ENCODE assay signal across 17 cellular contexts in the genomic region with DNA sequence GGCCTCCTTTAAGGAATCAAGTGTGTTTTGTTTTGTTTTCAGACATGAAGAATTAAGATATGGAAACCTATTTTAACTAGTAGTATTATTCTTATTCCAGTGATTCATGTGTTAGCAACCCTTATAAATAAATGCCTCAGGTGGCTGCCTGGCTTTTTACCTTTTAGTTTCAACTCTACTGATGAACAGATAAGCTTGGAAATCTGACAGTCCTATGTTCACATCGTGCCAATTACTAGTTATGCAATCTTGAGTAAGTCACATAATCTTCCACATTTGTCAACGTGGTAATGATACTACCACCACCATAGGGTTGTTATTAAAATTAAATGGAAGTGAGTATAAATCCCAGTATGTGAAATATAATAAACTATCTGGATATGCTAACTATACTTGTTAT.
A peak's percentile ranks its signal among the peaks of the same experiment; 100 is the strongest.
DNase-seq lines count a peak whose midpoint lies in the region; ATAC-seq, FAIRE-seq and TF ChIP-seq lines count a peak whose summit lies in the region.
"Had no signal": no experiment of that assay in that cellular context is flagged by ENCODE, and none has a peak within 500 bp of the region (broad histone marks: within the 10 kb centered on the region; RNA-seq: fewer than 3 reads in every experiment).

No MANE protein-coding gene starts in this region.

- TF ChIP-seq EP300 in stomach (IDR thresholded peaks at IDR 0.05), result no peak

- no peak overlapping the region for H2AFZ ChIP-seq in PC-9

- no TSS peak for BruUV-seq in PC-9 (replicated peaks; lab: Mats Ljungman, UMichigan)

- TF ChIP-seq POLR2A in heart left ventricle (IDR thresholded peaks at IDR 0.05), result no peak
- no peak for TF ChIP-seq POLR2A in stomach (IDR thresholded peaks at IDR 0.05)

- peaks cover 0 to 82% (median 45%) of the 10 kb centered on the region in 12 donors for H3K4me1 ChIP-seq in heart left ventricle
- H3K4me1 ChIP-seq in PC-9 (replicated peaks; ENCODE audit: insufficient read depth), result peaks cover 50% of the 10 kb centered on the region
- peaks cover 21 to 57% (median 37%) of the 10 kb centered on the region in 4 donors for H3K4me1 ChIP-seq in stomach

- intact Hi-C loops in heart left ventricle (cut with DNase I) (no loop called here), left cardiac atrium (cut with DNase I) (no loop called here), PC-9 (cut with micrococcal nuclease; ENCODE audit: unreplicated experiment) (loop anchor here (2.0 kb wide), 1 partner anchor 63 kb away; no protein-coding TSS in a partner anchor), stomach (cut with DNase I; ENCODE audit: low total_unique reads) (no loop called here)

- H3K9me3 ChIP-seq in heart left ventricle (no peaks in the 10 kb centered on the region), PC-9 (ENCODE audit: insufficient read depth, low read depth) (no peaks in the 10 kb centered on the region), stomach (no peaks in the 10 kb centered on the region)
- H3K9me3 ChIP-seq: lower lobe of right lung had no signal

- peak; percentile 36 for FAIRE-seq in islet of Langerhans (lab: Jason Lieb, UNC)
- FAIRE-seq: A204.1, H1 had no signal

- DNase-seq in heart left ventricle (no peak), left cardiac atrium (no peak), PC-9 (peak; percentile 6 to 92), stomach (no peak), NCI-H526 (lab: John Stamatoyannopoulos, UW) (no peak), DMS 273 (lab: John Stamatoyannopoulos, UW; ENCODE audit: unreplicated experiment) (no peak)
- DNase-seq: activated CD8-positive, alpha-beta memory T cell treated with anti-CD3 and anti-CD28 coated beads, Interleukin-2, amount 50 U/mL, for 4 hours; activated gamma-delta T cell treated with Interleukin-2 at 50 U/mL for 16 hours; anterior cingulate cortex; foreskin melanocyte; naive thymus-derived CD4-positive, alpha-beta T cell; NCI-H1694 treated with DMSO at 0.1 percent for 48 hours had no signal

- POLR2A ChIA-PET in PC-9 (lab: Charles Lee; ENCODE audit: unreplicated experiment), result no interaction called here

- peaks cover 44% of the 10 kb centered on the region for H3K79me2 ChIP-seq in PC-9 (ENCODE audit: low read depth)

- H3K36me3 ChIP-seq in heart left ventricle (no peaks in the 10 kb centered on the region), PC-9 (ENCODE audit: low read depth) (no peaks in the 10 kb centered on the region; the same call in 1 of the 2 replicates), stomach (no peaks in the 10 kb centered on the region)
- H3K36me3 ChIP-seq: lower lobe of right lung had no signal

- H3K4me2 ChIP-seq in PC-9, result peak overlapping the region; percentile 55

- TF ChIP-seq CTCF in heart left ventricle (IDR thresholded peaks at IDR 0.05) (no peak), PC-9 (conservative IDR thresholded peaks at IDR 0.05) (no peak), stomach (IDR thresholded peaks at IDR 0.05) (no peak)

- no peak for ATAC-seq in heart left ventricle
- no peak for ATAC-seq in left cardiac atrium
- no peak for ATAC-seq in GM19023 (IDR thresholded peaks at IDR 0.05; ENCODE audit: unreplicated experiment)
- ATAC-seq: naive thymus-derived CD4-positive, alpha-beta T cell had no signal

- CTCF ChIA-PET in PC-9 (lab: Charles Lee), result no interaction called here

- no peaks in the 10 kb centered on the region for H4K20me1 ChIP-seq in PC-9 (ENCODE audit: insufficient read depth)

- H3K27ac ChIP-seq in heart left ventricle (peak overlapping the region in 11 of 12 donors; percentile 3 to 87 (median 63)), PC-9 (peak overlapping the region; percentile 65), stomach (peak overlapping the region; percentile 13 to 64 (median 27))

- no peaks in the 10 kb centered on the region for H3K9me2 ChIP-seq in PC-9 (ENCODE audit: insufficient read depth)

- H3F3A ChIP-seq in PC-9 (ENCODE audit: insufficient read depth, low read depth), result peaks cover 37% of the 10 kb centered on the region

- H3K27me3 ChIP-seq in heart left ventricle (no peaks in the 10 kb centered on the region), PC-9 (ENCODE audit: insufficient read depth, low read depth) (no peaks in the 10 kb centered on the region), stomach (no peaks in the 10 kb centered on the region)

- WGBS in heart left ventricle, 4 donors, result 24 to 41% (median 34%) methylated on average over 2 of the region's 2 CpGs
- 24 to 50% (median 26%) methylated on average over 2 of the region's 2 CpGs for WGBS in stomach, 5 donors

- H3K4me3 ChIP-seq in heart left ventricle (no peak overlapping the region), PC-9 (peak overlapping the region; percentile 31; the same call in 1 of the 2 replicates), stomach (no peak overlapping the region)
- H3K4me3 ChIP-seq: lower lobe of right lung had no signal

Comparison
In these comparisons a context has a peak if more than half of its experiments do, and no peak if none do; other contexts are left out.
1. DNase-seq: peak in PC-9 (2 of 2); none in heart left ventricle (0 of 5), left cardiac atrium (single experiment), stomach (single experiment), NCI-H526 (0 of 2) and DMS 273 (single experiment).
2. Peak in every context shown above with its lines, with median percentiles within 50 percentile points of each other: H3K27ac ChIP-seq.